In the genomic region with DNA sequence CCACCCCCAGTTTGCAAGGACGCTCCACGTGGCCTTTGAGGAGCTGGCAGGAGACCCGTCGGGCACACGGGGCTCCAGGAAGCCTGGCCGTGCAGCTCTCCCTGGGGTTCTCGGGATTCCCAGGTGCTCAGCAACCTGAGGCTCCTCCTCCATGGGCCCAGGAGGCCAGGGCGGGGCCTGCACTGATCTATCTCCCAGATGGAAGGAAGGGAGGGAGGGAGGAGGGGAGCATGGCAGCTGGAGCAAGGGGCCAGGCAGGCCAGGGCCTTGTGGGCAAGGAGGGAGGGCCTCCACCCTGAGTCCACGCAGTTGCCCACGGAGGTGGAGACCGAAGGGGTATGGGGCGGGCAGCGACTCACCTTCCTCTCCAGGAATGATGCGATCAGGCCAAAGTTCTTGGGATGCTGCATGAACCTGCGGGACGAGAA, we compare ENCODE assay signal across 8 cellular contexts.
A peak's percentile ranks its signal among the peaks of the same experiment; 100 is the strongest.
DNase-seq lines count a peak whose midpoint lies in the region; ATAC-seq and TF ChIP-seq lines count a peak whose summit lies in the region.

No MANE protein-coding gene starts in this region.

- no peak for DNase-seq in CD8-positive, alpha-beta memory T cell
- peak; percentile 63 for DNase-seq in NCI-H2196 (lab: John Stamatoyannopoulos, UW; ENCODE audit: unreplicated experiment)
- DNase-seq in epithelial cell of esophagus (ENCODE audit: low read depth): peak; percentile 57
- peak in 3 of 5 donors; percentile 45 to 68 (median 66) for DNase-seq in ovary
- DNase-seq in activated T-cell treated with anti-CD3 and anti-CD28 coated beads, Interleukin-2, amount 50 U/mL, for 48 hours: no peak
- no peak for DNase-seq in AML-193 (lab: John Stamatoyannopoulos, UW)

- peak overlapping the region; percentile 74 for H3K27ac ChIP-seq in CD8-positive, alpha-beta memory T cell (ENCODE audit: low read depth, low read length)
- peak overlapping the region; percentile 58 to 86 for H3K27ac ChIP-seq in ovary

- no peaks in the 10 kb centered on the region for H3K9me3 Mint-ChIP-seq in CD8-positive, alpha-beta memory T cell

- no peak overlapping the region for H3K4me3 Mint-ChIP-seq in CD8-positive, alpha-beta memory T cell

- CTCF ChIA-PET in CD8-positive, alpha-beta memory T cell (lab: Charles Lee): no interaction called here

- no peak for TF ChIP-seq EP300 in ovary (IDR thresholded peaks at IDR 0.05)

- no peak for TF ChIP-seq CTCF in epithelial cell of esophagus (IDR thresholded peaks at IDR 0.05; ENCODE audit: insufficient read depth, low read depth, low read length, missing control alignments)
- TF ChIP-seq CTCF in ovary (IDR thresholded peaks at IDR 0.05): no peak

- ATAC-seq in GM19351 (IDR thresholded peaks at IDR 0.05; ENCODE audit: unreplicated experiment) (no peak), GM18873 (IDR thresholded peaks at IDR 0.05; ENCODE audit: low FRiP score, unreplicated experiment) (no peak)

- no peaks in the 10 kb centered on the region for H3K4me1 ChIP-seq in CD8-positive, alpha-beta memory T cell (ENCODE audit: insufficient read depth, low read length)
- peaks cover 17% of the 10 kb centered on the region for H3K4me1 ChIP-seq in ovary (ENCODE audit: insufficient read depth)

- no peaks in the 10 kb centered on the region for H3K9me3 ChIP-seq in CD8-positive, alpha-beta memory T cell (ENCODE audit: low read length)
- no peaks in the 10 kb centered on the region for H3K9me3 ChIP-seq in ovary

- POLR2A ChIA-PET in CD8-positive, alpha-beta memory T cell (lab: Charles Lee): no interaction called here

- TF ChIP-seq POLR2A in ovary (IDR thresholded peaks at IDR 0.05): no peak

- H3K27me3 Mint-ChIP-seq in CD8-positive, alpha-beta memory T cell: no peaks in the 10 kb centered on the region

- peaks cover 5 to 83% (median 17%) of the 10 kb centered on the region in 3 donors for H3K36me3 Mint-ChIP-seq in CD8-positive, alpha-beta memory T cell

- WGBS in ovary, 3 donors: 43 to 65% (median 51%) methylated on average over 12 to 16 of the region's 16 CpGs

- intact Hi-C loops in ovary (cut with DNase I): loop anchor here in 2 of 4 donors (1.0 to 10.0 kb wide), 3 partner anchors 33 to 143 kb away; a partner anchor contains a TSS

- no peak overlapping the region for H3K4me3 ChIP-seq in CD8-positive, alpha-beta memory T cell (ENCODE audit: low read length)
- no peak overlapping the region for H3K4me3 ChIP-seq in epithelial cell of esophagus (ENCODE audit: low read length)
- H3K4me3 ChIP-seq in ovary: peak overlapping the region; percentile 31

- H3K4me1 Mint-ChIP-seq in CD8-positive, alpha-beta memory T cell: peaks cover 0 to 10% (median 0%) of the 10 kb centered on the region in 3 donors

- H3K27me3 ChIP-seq in CD8-positive, alpha-beta memory T cell (ENCODE audit: insufficient read depth, low read length, poor library complexity, severe bottlenecking): no peaks in the 10 kb centered on the region
- H3K27me3 ChIP-seq in ovary: no peaks in the 10 kb centered on the region

- H3K27ac Mint-ChIP-seq in CD8-positive, alpha-beta memory T cell: no peak overlapping the region

- H3K36me3 ChIP-seq in CD8-positive, alpha-beta memory T cell (ENCODE audit: insufficient read depth, low read length): peaks cover 23% of the 10 kb centered on the region
- no peaks in the 10 kb centered on the region for H3K36me3 ChIP-seq in ovary

Comparison
In these comparisons a context has a peak if more than half of its experiments do, and no peak if none do; other contexts are left out.
1. DNase-seq: peak in NCI-H2196 (single experiment), epithelial cell of esophagus (single experiment) and ovary (3 of 5); none in CD8-positive, alpha-beta memory T cell (0 of 5), activated T-cell treated with anti-CD3 and anti-CD28 coated beads, Interleukin-2, amount 50 U/mL, for 48 hours (0 of 2) and AML-193 (0 of 2).